Comparison of ENCODE assay signal across 17 cellular contexts in the genomic region with DNA sequence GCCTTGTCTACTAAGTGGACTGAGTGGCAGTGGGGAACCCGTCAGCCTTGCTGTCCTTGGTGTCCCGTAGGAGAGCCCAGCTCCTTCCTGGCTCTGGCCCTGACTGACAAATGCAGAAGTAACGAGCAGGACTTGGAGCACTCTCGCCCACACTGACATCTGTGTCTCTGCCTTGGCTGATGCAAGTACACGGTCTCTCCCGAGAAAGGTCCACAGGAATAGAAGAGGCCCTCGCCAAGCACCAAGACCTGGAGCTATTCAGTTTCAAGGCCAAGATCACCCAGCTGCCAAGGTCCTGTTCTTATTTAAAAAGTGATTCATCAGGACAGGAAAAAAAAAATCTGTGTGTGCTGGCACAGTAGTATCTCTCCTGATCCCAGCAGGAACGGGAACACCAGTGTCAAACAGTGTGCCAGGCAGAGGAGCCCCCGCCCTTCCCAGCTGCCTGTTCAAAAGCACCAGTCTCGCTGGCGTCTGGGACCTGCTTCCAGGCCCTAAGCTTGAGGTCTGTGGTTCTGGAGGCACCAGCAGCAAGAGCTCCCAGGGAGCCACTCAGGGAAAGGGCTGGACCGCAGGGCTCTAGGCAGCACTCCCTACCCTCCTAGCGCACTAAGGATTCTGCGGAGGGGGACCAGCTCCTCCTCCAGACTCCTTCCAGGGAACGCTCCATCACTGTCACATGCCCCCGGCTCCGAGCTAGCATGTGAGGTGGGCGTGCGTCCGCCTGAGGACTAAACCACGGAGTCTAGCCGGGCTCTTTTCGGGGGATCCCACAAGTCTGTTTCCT.
DNase-seq lines count a peak whose midpoint lies in the region; ATAC-seq, FAIRE-seq and TF ChIP-seq lines count a peak whose summit lies in the region.
"Had no signal": no experiment of that assay in that cellular context is flagged by ENCODE, and none has a peak within 500 bp of the region (broad histone marks: within the 10 kb centered on the region; RNA-seq: fewer than 3 reads in every experiment).

No MANE protein-coding gene starts in this region.

- H4K20me1 ChIP-seq in HepG2 (ENCODE audit: insufficient read depth, low read length), result no peaks in the 10 kb centered on the region

- H3K4me3 Mint-ChIP-seq in nephron progenitor cell, result no peak overlapping the region
- H3K4me3 Mint-ChIP-seq: IgD-negative memory B cell had no signal

- no TSS peak for BruUV-seq in HepG2 (replicated peaks; lab: Mats Ljungman, UMichigan)

- no peak overlapping the region for H3K4me2 ChIP-seq in HepG2 (ENCODE audit: low read depth, low read length)

- intact Hi-C loops in HepG2 (cut with micrococcal nuclease; ENCODE audit: unreplicated experiment), result no loop called here
- intact Hi-C loops in right lobe of liver (cut with DNase I), result no loop called here

- WGBS in HepG2 (ENCODE audit: low lambda C conversion rate), result 47% methylated on average over 16 of the region's 23 CpGs
- WGBS in right lobe of liver (ENCODE audit: insufficient coverage, low coverage, low lambda C conversion rate, missing lambda C conversion rate), result 71% methylated on average over 9 of the region's 23 CpGs

- POLR2A ChIA-PET in HepG2 (lab: Yijun Ruan, JAX), result no interaction called here

- no peaks in the 10 kb centered on the region for H3K36me3 ChIP-seq in HepG2 (replicated peaks in 1 of 2; ENCODE audit: control insufficient read depth in 1 of 2, insufficient read depth in 2 of 2, low read length in 2 of 2)
- no peaks in the 10 kb centered on the region for H3K36me3 ChIP-seq in right lobe of liver
- H3K36me3 ChIP-seq: upper lobe of right lung had no signal

- H3K9me3 ChIP-seq in HepG2 (ENCODE audit: low read length) (no peaks in the 10 kb centered on the region), right lobe of liver (no peaks in the 10 kb centered on the region)
- H3K9me3 ChIP-seq: upper lobe of right lung had no signal

- CTCF ChIA-PET in HepG2 (lab: Yijun Ruan, JAX; ENCODE audit: low intra/inter-chr PET ratio, low total read pairs), result no interaction called here

- ATAC-seq in HepG2 (peak; percentile 22; the same call in 2 of the 3 replicates), right lobe of liver (no peak), foreskin keratinocyte (no peak)
- ATAC-seq: upper lobe of right lung had no signal

- H3K27ac ChIP-seq in HepG2 (ENCODE audit: extremely low read length, insufficient read depth, low read length) (no peak overlapping the region), right lobe of liver (no peak overlapping the region), foreskin keratinocyte (no peak overlapping the region)
- H3K27ac ChIP-seq: upper lobe of right lung had no signal

- in situ Hi-C loops in HepG2 (cut with HindIII; ENCODE audit: extremely low pct_ligation_motif_present, low pct_unique_long_range_greater_than_20kb), result no loop called here

- TF ChIP-seq CTCF in HepG2 (CRISPR knock-in tag; IDR thresholded peaks at IDR 0.05), result no peak
- TF ChIP-seq CTCF in right lobe of liver (IDR thresholded peaks at IDR 0.05), result no peak
- no peak for TF ChIP-seq CTCF in nephron progenitor cell (IDR thresholded peaks at IDR 0.05)
- no peak for TF ChIP-seq CTCF in foreskin keratinocyte (conservative IDR thresholded peaks at IDR 0.05)

- DNase-seq in HepG2 (ENCODE audit: low spot score), result no peak
- no peak for DNase-seq in right lobe of liver
- peak; percentile 39 for DNase-seq in astrocyte of the hippocampus (ENCODE audit: low read depth, low spot score)
- DNase-seq in nephron progenitor cell, result peak; percentile 17
- no peak for DNase-seq in H4 (ENCODE audit: low spot score)
- no peak for DNase-seq in stimulated activated naive CD4-positive, alpha-beta T cell treated with Interleukin-2 at 50 U/mL for 16 hours (lab: John Stamatoyannopoulos, UW)
- DNase-seq in foreskin keratinocyte, result no peak
- no peak for DNase-seq in RCC 7860 (ENCODE audit: low spot score)
- DNase-seq: activated CD8-positive, alpha-beta memory T cell treated with anti-CD3 and anti-CD28 coated beads for 24 hours; activated gamma-delta T cell; DMS53; mesendoderm; NCI-H187; NCI-H82; upper lobe of right lung had no signal

- no peak for TF ChIP-seq RAD21 in HepG2 (CRISPR knock-in tag; IDR thresholded peaks at IDR 0.05)

- no peak for TF ChIP-seq POLR2A in HepG2 (IDR thresholded peaks at IDR 0.05; ENCODE audit: insufficient read depth in 1 of 2, low read depth in 2 of 2, low read length in 2 of 2)
- TF ChIP-seq POLR2A in right lobe of liver (IDR thresholded peaks at IDR 0.05), result no peak

- TF ChIP-seq EP300 in HepG2 (IDR thresholded peaks at IDR 0.05; ENCODE audit: low read depth in 2 of 2, low read length in 2 of 2), result no peak
- TF ChIP-seq EP300 in HepG2 (CRISPR knock-in tag; IDR thresholded peaks at IDR 0.05; ENCODE audit: borderline replicate concordance), result no peak

- no peaks in the 10 kb centered on the region for H3K4me1 ChIP-seq in HepG2 (ENCODE audit: insufficient read depth, low read length)
- H3K4me1 ChIP-seq in right lobe of liver, result no peaks in the 10 kb centered on the region
- H3K4me1 ChIP-seq in foreskin keratinocyte, result no peaks in the 10 kb centered on the region
- H3K4me1 ChIP-seq: upper lobe of right lung had no signal

- peaks cover 17% of the 10 kb centered on the region for H3K27me3 Mint-ChIP-seq in nephron progenitor cell (ENCODE audit: low read depth, poor library complexity)

- no peaks in the 10 kb centered on the region for H3K79me2 ChIP-seq in HepG2 (ENCODE audit: insufficient read depth, low read length)

- H3K9ac ChIP-seq in HepG2 (ENCODE audit: insufficient read depth, low read depth, low read length), result no peak overlapping the region

- H3K9me3 Mint-ChIP-seq in nephron progenitor cell, result peaks cover 11% of the 10 kb centered on the region

- no peaks in the 10 kb centered on the region for H3K36me3 Mint-ChIP-seq in nephron progenitor cell (ENCODE audit: low read depth)

- H3K27me3 ChIP-seq in HepG2 (ENCODE audit: control insufficient read depth in 1 of 2, insufficient read depth in 2 of 2, low read length in 2 of 2), result peaks cover 0 to 39% of the 10 kb centered on the region in 2 experiments; a peak in 2 of 5 replicates
- H3K27me3 ChIP-seq in right lobe of liver, result no peaks in the 10 kb centered on the region
- H3K27me3 ChIP-seq in foreskin keratinocyte, result no peaks in the 10 kb centered on the region
- H3K27me3 ChIP-seq: upper lobe of right lung had no signal

- no peak overlapping the region for H2AFZ ChIP-seq in HepG2 (ENCODE audit: low read length)

- FAIRE-seq in HepG2 (lab: Jason Lieb, UNC), result no peak
- FAIRE-seq in RCC 7860 (lab: Jason Lieb, UNC), result no peak
- FAIRE-seq: TTC549 had no signal

- peaks cover 6% of the 10 kb centered on the region for H3K4me1 Mint-ChIP-seq in nephron progenitor cell

- no peak overlapping the region for H3K4me3 ChIP-seq in HepG2 (replicated peaks in 1 of 3; ENCODE audit: insufficient read depth in 1 of 3, low read depth in 2 of 3, low read length in 3 of 3)
- no peak overlapping the region for H3K4me3 ChIP-seq in right lobe of liver
- H3K4me3 ChIP-seq: upper lobe of right lung had no signal

- peak overlapping the region; percentile 49 for H3K27ac Mint-ChIP-seq in nephron progenitor cell
- H3K27ac Mint-ChIP-seq: IgD-negative memory B cell had no signal

TF ChIP-seq in HepG2, 621 proteins besides CTCF, POLR2A, EP300 and RAD21 (continues in another document):
- TF ChIP-seq, protein P1, sequence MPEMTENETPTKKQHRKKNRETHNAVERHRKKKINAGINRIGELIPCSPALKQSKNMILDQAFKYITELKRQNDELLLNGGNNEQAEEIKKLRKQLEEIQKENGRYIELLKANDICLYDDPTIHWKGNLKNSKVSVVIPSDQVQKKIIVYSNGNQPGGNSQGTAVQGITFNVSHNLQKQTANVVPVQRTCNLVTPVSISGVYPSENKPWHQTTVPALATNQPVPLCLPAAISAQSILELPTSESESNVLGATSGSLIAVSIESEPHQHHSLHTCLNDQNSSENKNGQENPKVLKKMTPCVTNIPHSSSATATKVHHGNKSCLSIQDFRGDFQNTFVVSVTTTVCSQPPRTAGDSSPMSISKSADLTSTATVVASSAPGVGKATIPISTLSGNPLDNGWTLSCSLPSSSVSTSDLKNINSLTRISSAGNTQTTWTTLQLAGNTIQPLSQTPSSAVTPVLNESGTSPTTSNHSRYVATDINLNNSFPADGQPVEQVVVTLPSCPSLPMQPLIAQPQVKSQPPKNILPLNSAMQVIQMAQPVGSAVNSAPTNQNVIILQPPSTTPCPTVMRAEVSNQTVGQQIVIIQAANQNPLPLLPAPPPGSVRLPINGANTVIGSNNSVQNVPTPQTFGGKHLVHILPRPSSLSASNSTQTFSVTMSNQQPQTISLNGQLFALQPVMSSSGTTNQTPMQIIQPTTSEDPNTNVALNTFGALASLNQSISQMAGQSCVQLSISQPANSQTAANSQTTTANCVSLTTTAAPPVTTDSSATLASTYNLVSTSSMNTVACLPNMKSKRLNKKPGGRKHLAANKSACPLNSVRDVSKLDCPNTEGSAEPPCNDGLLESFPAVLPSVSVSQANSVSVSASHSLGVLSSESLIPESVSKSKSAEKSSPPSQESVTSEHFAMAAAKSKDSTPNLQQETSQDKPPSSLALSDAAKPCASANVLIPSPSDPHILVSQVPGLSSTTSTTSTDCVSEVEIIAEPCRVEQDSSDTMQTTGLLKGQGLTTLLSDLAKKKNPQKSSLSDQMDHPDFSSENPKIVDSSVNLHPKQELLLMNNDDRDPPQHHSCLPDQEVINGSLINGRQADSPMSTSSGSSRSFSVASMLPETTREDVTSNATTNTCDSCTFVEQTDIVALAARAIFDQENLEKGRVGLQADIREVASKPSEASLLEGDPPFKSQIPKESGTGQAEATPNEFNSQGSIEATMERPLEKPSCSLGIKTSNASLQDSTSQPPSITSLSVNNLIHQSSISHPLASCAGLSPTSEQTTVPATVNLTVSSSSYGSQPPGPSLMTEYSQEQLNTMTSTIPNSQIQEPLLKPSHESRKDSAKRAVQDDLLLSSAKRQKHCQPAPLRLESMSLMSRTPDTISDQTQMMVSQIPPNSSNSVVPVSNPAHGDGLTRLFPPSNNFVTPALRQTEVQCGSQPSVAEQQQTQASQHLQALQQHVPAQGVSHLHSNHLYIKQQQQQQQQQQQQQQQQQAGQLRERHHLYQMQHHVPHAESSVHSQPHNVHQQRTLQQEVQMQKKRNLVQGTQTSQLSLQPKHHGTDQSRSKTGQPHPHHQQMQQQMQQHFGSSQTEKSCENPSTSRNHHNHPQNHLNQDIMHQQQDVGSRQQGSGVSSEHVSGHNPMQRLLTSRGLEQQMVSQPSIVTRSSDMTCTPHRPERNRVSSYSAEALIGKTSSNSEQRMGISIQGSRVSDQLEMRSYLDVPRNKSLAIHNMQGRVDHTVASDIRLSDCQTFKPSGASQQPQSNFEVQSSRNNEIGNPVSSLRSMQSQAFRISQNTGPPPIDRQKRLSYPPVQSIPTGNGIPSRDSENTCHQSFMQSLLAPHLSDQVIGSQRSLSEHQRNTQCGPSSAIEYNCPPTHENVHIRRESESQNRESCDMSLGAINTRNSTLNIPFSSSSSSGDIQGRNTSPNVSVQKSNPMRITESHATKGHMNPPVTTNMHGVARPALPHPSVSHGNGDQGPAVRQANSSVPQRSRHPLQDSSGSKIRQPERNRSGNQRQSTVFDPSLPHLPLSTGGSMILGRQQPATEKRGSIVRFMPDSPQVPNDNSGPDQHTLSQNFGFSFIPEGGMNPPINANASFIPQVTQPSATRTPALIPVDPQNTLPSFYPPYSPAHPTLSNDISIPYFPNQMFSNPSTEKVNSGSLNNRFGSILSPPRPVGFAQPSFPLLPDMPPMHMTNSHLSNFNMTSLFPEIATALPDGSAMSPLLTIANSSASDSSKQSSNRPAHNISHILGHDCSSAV (CRISPR knock-in tag; IDR thresholded peaks at IDR 0.05; ENCODE audit: borderline replicate concordance), result no peak

Comparison
In these comparisons a context has a peak if more than half of its experiments do, and no peak if none do; other contexts are left out.
1. DNase-seq: peak in astrocyte of the hippocampus (single experiment) and nephron progenitor cell (single experiment); none in HepG2 (single experiment), right lobe of liver (0 of 3), H4 (single experiment), stimulated activated naive CD4-positive, alpha-beta T cell treated with Interleukin-2 at 50 U/mL for 16 hours (single experiment), foreskin keratinocyte (0 of 2) and RCC 7860 (single experiment).